Comparison of ENCODE assay signal across 10 cellular contexts in the genomic region with DNA sequence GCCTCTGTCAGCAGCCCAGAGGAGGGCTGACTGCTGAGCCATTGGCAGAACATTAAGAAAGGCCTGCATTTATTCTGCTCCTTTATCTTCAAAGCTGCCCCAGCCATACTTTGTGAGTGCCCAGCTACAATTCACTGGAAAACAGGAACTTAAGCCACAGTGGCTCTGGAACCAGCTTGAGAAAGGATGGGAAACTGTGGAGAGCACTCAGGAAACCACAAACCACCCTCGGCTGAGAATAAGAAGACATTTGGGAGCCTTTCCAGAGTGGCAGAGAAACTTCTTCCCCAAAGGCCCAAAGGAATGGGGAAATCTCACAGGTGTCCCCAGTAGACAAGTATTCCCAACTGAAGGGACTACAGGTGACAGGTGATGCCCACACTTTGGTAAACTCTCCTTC. TPM values are rescaled to one million over a fixed set of nuclear protein-coding genes. Genes with fewer than 3 reads are reported as not detected.
DNase-seq lines count a peak whose midpoint lies in the region; ATAC-seq, FAIRE-seq and TF ChIP-seq lines count a peak whose summit lies in the region.
"Had no signal": no experiment of that assay in that cellular context is flagged by ENCODE, and none has a peak within 500 bp of the region (broad histone marks: within the 10 kb centered on the region; RNA-seq: fewer than 3 reads in every experiment).

No MANE protein-coding gene starts in this region.

- intact Hi-C loops in colonic mucosa (cut with DNase I): no loop called here

- no peaks in the 10 kb centered on the region for H3K9me3 Mint-ChIP-seq in stimulated activated effector memory CD8-positive, alpha-beta T cell treated with anti-CD3 and anti-CD28 coated beads, Interleukin-12 subunit alpha, Interleukin-12 subunit beta, amount 100 ng/mL, for 72 hours
- H3K9me3 Mint-ChIP-seq: activated naive CD8-positive, alpha-beta T cell treated with anti-CD3 and anti-CD28 coated beads, Interleukin-2, amount 50 U/mL, for 24 hours had no signal

- H3K9me3 ChIP-seq in colonic mucosa: no peaks in the 10 kb centered on the region

- peak; percentile 51 for FAIRE-seq in RCC 7860 (lab: Jason Lieb, UNC)

- no peaks in the 10 kb centered on the region for H3K27me3 ChIP-seq in colonic mucosa

- no peak overlapping the region for H3K4me3 ChIP-seq in colonic mucosa

- peaks cover 35% of the 10 kb centered on the region for H3K4me1 ChIP-seq in colonic mucosa

- no peaks in the 10 kb centered on the region for H3K36me3 ChIP-seq in colonic mucosa

- H3K36me3 Mint-ChIP-seq in stimulated activated effector memory CD8-positive, alpha-beta T cell treated with anti-CD3 and anti-CD28 coated beads, Interleukin-12 subunit alpha, Interleukin-12 subunit beta, amount 100 ng/mL, for 72 hours: no peaks in the 10 kb centered on the region

- DNase-seq in H4 (ENCODE audit: low spot score) (peak; percentile 23), RCC 7860 (ENCODE audit: low spot score) (no peak), colonic mucosa (no peak), NCI-H345 (lab: John Stamatoyannopoulos, UW) (no peak)
- DNase-seq in stimulated activated effector memory CD8-positive, alpha-beta T cell treated with anti-CD3 and anti-CD28 coated beads, Interleukin-12 subunit alpha, Interleukin-12 subunit beta, amount 100 ng/mL, for 72 hours (ENCODE audit: low spot score in 2 of 2): no peak

- peak overlapping the region; percentile 89 for H3K27ac ChIP-seq in colonic mucosa

- no peak overlapping the region for H3K4me3 Mint-ChIP-seq in stimulated activated effector memory CD8-positive, alpha-beta T cell treated with anti-CD3 and anti-CD28 coated beads, Interleukin-12 subunit alpha, Interleukin-12 subunit beta, amount 100 ng/mL, for 72 hours
- H3K4me3 Mint-ChIP-seq: activated naive CD8-positive, alpha-beta T cell treated with anti-CD3 and anti-CD28 coated beads, Interleukin-2, amount 50 U/mL, for 24 hours had no signal

- peak overlapping the region in 1 of 2 donors; percentile 16 for H3K9ac ChIP-seq in colonic mucosa (ENCODE audit: low read depth in 2 of 2, low read length in 2 of 2)

- ATAC-seq in stimulated activated effector memory CD8-positive, alpha-beta T cell treated with anti-CD3 and anti-CD28 coated beads, Interleukin-12 subunit alpha, Interleukin-12 subunit beta, amount 100 ng/mL, for 72 hours: no peak
- ATAC-seq in GM19328 (IDR thresholded peaks at IDR 0.05; ENCODE audit: unreplicated experiment) (no peak), GM18873 (IDR thresholded peaks at IDR 0.05; ENCODE audit: low FRiP score, unreplicated experiment) (no peak)

- H3K4me1 Mint-ChIP-seq in stimulated activated effector memory CD8-positive, alpha-beta T cell treated with anti-CD3 and anti-CD28 coated beads, Interleukin-12 subunit alpha, Interleukin-12 subunit beta, amount 100 ng/mL, for 72 hours: peaks cover 46% of the 10 kb centered on the region

- peak overlapping the region; percentile 74 for H3K27ac Mint-ChIP-seq in stimulated activated effector memory CD8-positive, alpha-beta T cell treated with anti-CD3 and anti-CD28 coated beads, Interleukin-12 subunit alpha, Interleukin-12 subunit beta, amount 100 ng/mL, for 72 hours

- TF ChIP-seq CTCF in colonic mucosa (IDR thresholded peaks at IDR 0.05): no peak

RNA-seq across cellular contexts. Expression of gene LAMB3, which starts 1.8 kb away (rescaled TPM):
- 1.3 and 1.8 TPM in 2 replicates for total RNA-seq in H4 (2014; rRNA removed; shearing (Covaris generic))
- total RNA-seq in colonic mucosa: 100 to 1,000 TPM in 1 of 2 donors, 10 to 100 TPM in 1; 92.5 to 110 TPM

RNA-seq across cellular contexts. Expression of gene G0S2, which starts 24.8 kb away (rescaled TPM):
- total RNA-seq in H4 (2014; rRNA removed; shearing (Covaris generic)): 0.31 TPM in 1 of 2 replicates, not detected in the other
- 10 to 100 TPM; 24.3 to 24.7 TPM for total RNA-seq in colonic mucosa
- total RNA-seq: OCI-LY7 had no signal

RNA-seq across cellular contexts. Expression of gene HSD11B1, which starts 54.2 kb away (rescaled TPM):
- 0.08 TPM in 1 of 2 replicates, not detected in the other for total RNA-seq in H4 (2014; rRNA removed; shearing (Covaris generic))
- under 1 TPM; 0.48 to 0.59 TPM for total RNA-seq in colonic mucosa
- total RNA-seq: OCI-LY7, progenitor cell of endocrine pancreas had no signal

Comparison
In these comparisons a context has a peak if more than half of its experiments do, and no peak if none do; other contexts are left out.
1. RNA of gene LAMB3, which starts 1.8 kb away (total RNA-seq): 92.5 to 110 TPM in colonic mucosa; 1.3 to 1.8 TPM in H4; every median in the first group is over 10 times any median in the second.
2. RNA of gene G0S2, which starts 24.8 kb away (total RNA-seq): 24.3 to 24.7 TPM in colonic mucosa; 0.31 TPM in H4; every median in the first group is over 10 times any median in the second.